In the genomic region with DNA sequence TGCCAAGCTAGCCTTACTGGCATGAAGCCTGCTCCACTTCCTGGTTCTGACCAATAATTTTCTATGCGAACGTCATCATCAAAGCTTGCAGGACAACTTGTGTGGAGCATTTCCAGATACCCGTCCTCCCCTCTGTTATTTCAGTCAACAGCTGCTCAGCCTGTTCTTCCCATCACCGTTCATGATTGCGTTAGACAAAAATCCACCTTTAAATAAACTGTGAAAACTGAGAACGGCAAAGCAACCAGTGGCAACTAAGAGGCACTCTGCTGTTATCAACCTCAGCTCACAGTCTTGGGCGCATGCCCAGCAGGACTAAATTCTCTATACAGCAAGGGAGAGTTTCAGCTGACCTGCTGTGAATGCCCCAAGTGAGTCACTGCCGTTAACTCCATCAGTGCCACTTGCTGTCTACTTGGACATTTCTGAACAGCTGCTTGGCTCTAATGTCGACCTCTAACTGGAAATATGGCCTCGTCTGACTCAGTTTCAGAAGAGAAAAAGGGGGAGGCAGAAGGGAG, we compare ENCODE assay signal across 8 cellular contexts.
DNase-seq lines count a peak whose midpoint lies in the region; ATAC-seq and TF ChIP-seq lines count a peak whose summit lies in the region.

No MANE protein-coding gene starts in this region.

- peak overlapping the region; percentile 68 for H3K4me3 Mint-ChIP-seq in natural killer cell treated with Interleukin-12 subunit alpha and Interleukin-12 subunit beta and Interleukin-15 and Interleukin-18, amount 100 ng/mL, for 72 hours
- no peak overlapping the region for H3K4me3 Mint-ChIP-seq in natural killer cell
- no peak overlapping the region for H3K4me3 Mint-ChIP-seq in naive thymus-derived CD8-positive, alpha-beta T cell
- H3K4me3 Mint-ChIP-seq in CD4-positive, alpha-beta T cell, result no peak overlapping the region

- no peaks in the 10 kb centered on the region for H3K9me3 ChIP-seq in SJCRH30 (replicated peaks)
- H3K9me3 ChIP-seq in CD4-positive, alpha-beta T cell (ENCODE audit: control insufficient read depth, low read length), result no peaks in the 10 kb centered on the region

- POLR2A ChIA-PET in naive thymus-derived CD8-positive, alpha-beta T cell (lab: Charles Lee), result no interaction called here
- POLR2A ChIA-PET in CD4-positive, alpha-beta T cell (lab: Charles Lee), result no interaction called here

- intact Hi-C loops in natural killer cell (cut with micrococcal nuclease), result no loop called here
- intact Hi-C loops in CD4-positive, alpha-beta T cell (cut with DNase I, micrococcal nuclease), result no loop called here

- H3K36me3 Mint-ChIP-seq in natural killer cell treated with Interleukin-12 subunit alpha and Interleukin-12 subunit beta and Interleukin-15 and Interleukin-18, amount 100 ng/mL, for 72 hours, result peaks cover 5% of the 10 kb centered on the region
- H3K36me3 Mint-ChIP-seq in natural killer cell, result no peaks in the 10 kb centered on the region
- peaks cover 0 to 2% (median 0%) of the 10 kb centered on the region in 3 donors for H3K36me3 Mint-ChIP-seq in naive thymus-derived CD8-positive, alpha-beta T cell
- no peaks in the 10 kb centered on the region for H3K36me3 Mint-ChIP-seq in CD4-positive, alpha-beta T cell (ENCODE audit: low read depth)

- H3K4me3 ChIP-seq in SJCRH30 (peak overlapping the region; percentile 26), fibroblast of the aortic adventitia (ENCODE audit: low read depth, low read length) (no peak overlapping the region)

- H3K4me1 Mint-ChIP-seq in natural killer cell treated with Interleukin-12 subunit alpha and Interleukin-12 subunit beta and Interleukin-15 and Interleukin-18, amount 100 ng/mL, for 72 hours (ENCODE audit: low read depth in 2 of 2), result peaks cover 7 to 39% of the 10 kb centered on the region in 2 donors
- H3K4me1 Mint-ChIP-seq in natural killer cell, result no peaks in the 10 kb centered on the region
- H3K4me1 Mint-ChIP-seq in naive thymus-derived CD8-positive, alpha-beta T cell, result no peaks in the 10 kb centered on the region
- no peaks in the 10 kb centered on the region for H3K4me1 Mint-ChIP-seq in CD4-positive, alpha-beta T cell (ENCODE audit: low read depth)

- peaks cover 0 to 6% of the 10 kb centered on the region in 2 donors for H3K27me3 Mint-ChIP-seq in natural killer cell treated with Interleukin-12 subunit alpha and Interleukin-12 subunit beta and Interleukin-15 and Interleukin-18, amount 100 ng/mL, for 72 hours
- peaks cover 5 to 35% of the 10 kb centered on the region in 2 donors for H3K27me3 Mint-ChIP-seq in natural killer cell (ENCODE audit: low read depth in 2 of 2)
- H3K27me3 Mint-ChIP-seq in naive thymus-derived CD8-positive, alpha-beta T cell, result peaks cover 0 to 2% (median 0%) of the 10 kb centered on the region in 5 donors
- H3K27me3 Mint-ChIP-seq in CD4-positive, alpha-beta T cell, result no peaks in the 10 kb centered on the region

- H3K27ac ChIP-seq in SJCRH30, result peak overlapping the region; percentile 94
- no peak overlapping the region for H3K27ac ChIP-seq in CD4-positive, alpha-beta T cell (ENCODE audit: low read depth, low read length)

- H3K4me1 ChIP-seq in SJCRH30, result peaks cover 48% of the 10 kb centered on the region

- CTCF ChIA-PET in CD4-positive, alpha-beta T cell (lab: Charles Lee), result interaction anchor here (1.0 kb wide), 1 partner anchor 9 kb away, joined by 3 read pairs; no protein-coding TSS in a partner anchor

- H3K27ac Mint-ChIP-seq in natural killer cell treated with Interleukin-12 subunit alpha and Interleukin-12 subunit beta and Interleukin-15 and Interleukin-18, amount 100 ng/mL, for 72 hours, result peak overlapping the region; percentile 26 to 63
- no peak overlapping the region for H3K27ac Mint-ChIP-seq in natural killer cell
- H3K27ac Mint-ChIP-seq in naive thymus-derived CD8-positive, alpha-beta T cell, result peak overlapping the region in 1 of 10 donors; percentile 40
- no peak overlapping the region for H3K27ac Mint-ChIP-seq in CD4-positive, alpha-beta T cell

- H3K27me3 ChIP-seq in SJCRH30, result no peaks in the 10 kb centered on the region
- H3K27me3 ChIP-seq in CD4-positive, alpha-beta T cell (ENCODE audit: control insufficient read depth, insufficient read depth, low read length), result no peaks in the 10 kb centered on the region

- no peaks in the 10 kb centered on the region for H3K9me3 Mint-ChIP-seq in natural killer cell treated with Interleukin-12 subunit alpha and Interleukin-12 subunit beta and Interleukin-15 and Interleukin-18, amount 100 ng/mL, for 72 hours
- no peaks in the 10 kb centered on the region for H3K9me3 Mint-ChIP-seq in natural killer cell
- peaks cover 0 to 7% (median 0%) of the 10 kb centered on the region in 9 donors for H3K9me3 Mint-ChIP-seq in naive thymus-derived CD8-positive, alpha-beta T cell
- no peaks in the 10 kb centered on the region for H3K9me3 Mint-ChIP-seq in CD4-positive, alpha-beta T cell

- DNase-seq in natural killer cell treated with Interleukin-12 subunit alpha and Interleukin-12 subunit beta and Interleukin-15 and Interleukin-18, amount 100 ng/mL, for 72 hours (ENCODE audit: low spot score), result no peak
- DNase-seq in natural killer cell (no peak), SJCRH30 (peak; percentile 99 to 100), fibroblast of the aortic adventitia (ENCODE audit: low read depth) (peak; percentile 100), omental fat pad (ENCODE audit: low spot score) (peak; percentile 77)
- DNase-seq in naive thymus-derived CD8-positive, alpha-beta T cell, result no peak
- DNase-seq in CD4-positive, alpha-beta T cell, result no peak

- peak in 1 of 2 donors; percentile 50 for ATAC-seq in natural killer cell treated with Interleukin-12 subunit alpha and Interleukin-12 subunit beta and Interleukin-15 and Interleukin-18, amount 100 ng/mL, for 72 hours
- no peak for ATAC-seq in natural killer cell
- peak; percentile 94 for ATAC-seq in omental fat pad (ENCODE audit: low FRiP score)
- no peak for ATAC-seq in GM18867 (IDR thresholded peaks at IDR 0.05; ENCODE audit: unreplicated experiment)
- ATAC-seq in naive thymus-derived CD8-positive, alpha-beta T cell, result no peak
- no peak for ATAC-seq in CD4-positive, alpha-beta T cell (ENCODE audit: poor library complexity)

- TF ChIP-seq CTCF in natural killer cell (IDR thresholded peaks at IDR 0.05), result no peak
- TF ChIP-seq CTCF in fibroblast of the aortic adventitia (IDR thresholded peaks at IDR 0.05; ENCODE audit: insufficient read depth, low read length), result peak; percentile 13
- no peak for TF ChIP-seq CTCF in omental fat pad (IDR thresholded peaks at IDR 0.05)
- TF ChIP-seq CTCF in CD4-positive, alpha-beta T cell (IDR thresholded peaks at IDR 0.05), result no peak

- no peaks in the 10 kb centered on the region for H3K36me3 ChIP-seq in SJCRH30

Comparison
In these comparisons a context has a peak if more than half of its experiments do, and no peak if none do; other contexts are left out.
1. H3K27ac Mint-ChIP-seq: peak in natural killer cell treated with Interleukin-12 subunit alpha and Interleukin-12 subunit beta and Interleukin-15 and Interleukin-18, amount 100 ng/mL, for 72 hours (2 of 2); none in natural killer cell (0 of 2) and CD4-positive, alpha-beta T cell (single experiment).
2. DNase-seq: peak in SJCRH30 (2 of 2), fibroblast of the aortic adventitia (single experiment) and omental fat pad (single experiment); none in natural killer cell treated with Interleukin-12 subunit alpha and Interleukin-12 subunit beta and Interleukin-15 and Interleukin-18, amount 100 ng/mL, for 72 hours (single experiment), natural killer cell (single experiment), naive thymus-derived CD8-positive, alpha-beta T cell (0 of 10) and CD4-positive, alpha-beta T cell (0 of 10).